8 cellular contexts compared by ENCODE assay signal in the genomic region with DNA sequence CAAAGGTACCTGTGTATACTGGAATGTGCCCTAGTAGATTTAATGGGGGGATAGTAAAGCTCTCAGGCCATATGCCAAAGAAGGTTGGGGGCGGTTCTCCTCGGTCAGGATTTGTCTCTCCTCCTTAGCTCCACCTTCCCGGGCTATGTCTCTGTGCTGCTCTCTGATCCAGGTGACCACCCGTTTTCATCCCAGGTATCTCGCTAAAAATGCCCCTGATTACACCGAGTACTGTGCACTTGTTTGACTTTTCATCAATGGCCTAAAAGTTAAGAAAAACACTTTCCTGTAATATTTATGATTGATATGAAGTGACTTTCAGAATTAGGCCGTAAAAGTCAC. TPM values are rescaled to one million over a fixed set of nuclear protein-coding genes. Genes with fewer than 3 reads are reported as not detected.
DNase-seq lines count a peak whose midpoint lies in the region; ATAC-seq and TF ChIP-seq lines count a peak whose summit lies in the region.

No MANE protein-coding gene starts in this region.

- H3K4me3 Mint-ChIP-seq in activated B cell treated with CpG ODN at 0.5 μM for 24 hours: peak overlapping the region; percentile 98
- H3K4me3 Mint-ChIP-seq in stimulated activated effector memory CD8-positive, alpha-beta T cell treated with anti-CD3 and anti-CD28 coated beads, Interleukin-12 subunit alpha, Interleukin-12 subunit beta, amount 100 ng/mL, for 72 hours: peak overlapping the region; percentile 94

- no peaks in the 10 kb centered on the region for H3K27me3 Mint-ChIP-seq in activated B cell treated with CpG ODN at 0.5 μM for 24 hours

- H3K4me3 ChIP-seq in AG04449 (ENCODE audit: low read depth, low read length) (peak overlapping the region; percentile 93), HAP-1 (peak overlapping the region; percentile 95), iPS-11a (ENCODE audit: low read depth, low read length) (peak overlapping the region; percentile 95)

- no peaks in the 10 kb centered on the region for H3K9me3 Mint-ChIP-seq in activated B cell treated with CpG ODN at 0.5 μM for 24 hours
- no peaks in the 10 kb centered on the region for H3K9me3 Mint-ChIP-seq in stimulated activated effector memory CD8-positive, alpha-beta T cell treated with anti-CD3 and anti-CD28 coated beads, Interleukin-12 subunit alpha, Interleukin-12 subunit beta, amount 100 ng/mL, for 72 hours

- peaks cover 65% of the 10 kb centered on the region for H3K36me3 ChIP-seq in HAP-1 (replicated peaks)

- H3K36me3 Mint-ChIP-seq in activated B cell treated with CpG ODN at 0.5 μM for 24 hours (ENCODE audit: low read depth): peaks cover 70% of the 10 kb centered on the region
- H3K36me3 Mint-ChIP-seq in stimulated activated effector memory CD8-positive, alpha-beta T cell treated with anti-CD3 and anti-CD28 coated beads, Interleukin-12 subunit alpha, Interleukin-12 subunit beta, amount 100 ng/mL, for 72 hours: peaks cover 96% of the 10 kb centered on the region

- CTCF ChIA-PET in AG04449 (lab: Yijun Ruan, JAX): no interaction called here
- CTCF ChIA-PET in activated B cell treated with CpG ODN at 0.5 μM for 24 hours (lab: Charles Lee): no interaction called here

- H3K4me1 Mint-ChIP-seq in activated B cell treated with CpG ODN at 0.5 μM for 24 hours: peaks cover 41% of the 10 kb centered on the region
- H3K4me1 Mint-ChIP-seq in stimulated activated effector memory CD8-positive, alpha-beta T cell treated with anti-CD3 and anti-CD28 coated beads, Interleukin-12 subunit alpha, Interleukin-12 subunit beta, amount 100 ng/mL, for 72 hours: peaks cover 60% of the 10 kb centered on the region

- no peaks in the 10 kb centered on the region for H3K9me3 ChIP-seq in HAP-1

- intact Hi-C loops in activated B cell treated with CpG ODN at 0.5 μM for 24 hours (cut with micrococcal nuclease): loop anchor here (5.0 kb wide), 1 partner anchor 1260 kb away; no protein-coding TSS in a partner anchor

- DNase-seq in AG04449 (ENCODE audit: low read depth, low spot score) (no peak), HAP-1 (ENCODE audit: low spot score in 2 of 2) (peak; percentile 28 to 53), activated B cell treated with CpG ODN at 0.5 μM for 24 hours (no peak), NCI-H774 (lab: John Stamatoyannopoulos, UW) (no peak), NCI-H2107 (lab: John Stamatoyannopoulos, UW) (no peak), C1 segment of cervical spinal cord (lab: John Stamatoyannopoulos, UW) (no peak)
- no peak for DNase-seq in stimulated activated effector memory CD8-positive, alpha-beta T cell treated with anti-CD3 and anti-CD28 coated beads, Interleukin-12 subunit alpha, Interleukin-12 subunit beta, amount 100 ng/mL, for 72 hours (ENCODE audit: low spot score in 2 of 2)

- 0 out of 2 replicates have a peak, but pooled peaks cover 7% of the 10 kb centered on the region for H3K4me1 ChIP-seq in HAP-1

- TF ChIP-seq CTCF in AG04449 (IDR thresholded peaks at IDR 0.05; ENCODE audit: insufficient read depth, low read length, missing control alignments): no peak
- no peak for TF ChIP-seq CTCF in activated B cell treated with CpG ODN at 0.5 μM for 24 hours (IDR thresholded peaks at IDR 0.05)

- H3K27me3 ChIP-seq in HAP-1 (ENCODE audit: low read depth): no peaks in the 10 kb centered on the region

- in situ Hi-C loops in HAP-1 (cut with MboI; ENCODE audit: low sequenced_read_pairs): no loop called here

- H3K27ac Mint-ChIP-seq in activated B cell treated with CpG ODN at 0.5 μM for 24 hours: peak overlapping the region; percentile 42
- peak overlapping the region; percentile 95 for H3K27ac Mint-ChIP-seq in stimulated activated effector memory CD8-positive, alpha-beta T cell treated with anti-CD3 and anti-CD28 coated beads, Interleukin-12 subunit alpha, Interleukin-12 subunit beta, amount 100 ng/mL, for 72 hours

- no peak for ATAC-seq in activated B cell treated with CpG ODN at 0.5 μM for 24 hours (ENCODE audit: low read depth)
- ATAC-seq in stimulated activated effector memory CD8-positive, alpha-beta T cell treated with anti-CD3 and anti-CD28 coated beads, Interleukin-12 subunit alpha, Interleukin-12 subunit beta, amount 100 ng/mL, for 72 hours: no peak

- POLR2A ChIA-PET in AG04449 (lab: Yijun Ruan, JAX): no interaction called here
- POLR2A ChIA-PET in activated B cell treated with CpG ODN at 0.5 μM for 24 hours (lab: Charles Lee): interaction anchor here (0.6 to 2.0 kb wide), 2 partner anchors 9 to 73 kb away, joined by 5 to 8 read pairs; no protein-coding TSS in a partner anchor

RNA-seq across cellular contexts. Expression of gene NDUFS6, which starts 0.7 kb away (rescaled TPM):
- 22.5 and 25.7 TPM in 2 replicates for total RNA-seq in activated B cell treated with CpG ODN at 0.5 μM for 24 hours

RNA-seq across cellular contexts. Expression of gene MRPL36, which starts 2.3 kb away (rescaled TPM):
- total RNA-seq in activated B cell treated with CpG ODN at 0.5 μM for 24 hours: 28.7 and 32.8 TPM in 2 replicates

Comparison
In these comparisons a context has a peak if more than half of its experiments do, and no peak if none do; other contexts are left out.
1. DNase-seq: peak in HAP-1 (2 of 2); none in AG04449 (single experiment), activated B cell treated with CpG ODN at 0.5 μM for 24 hours (single experiment), stimulated activated effector memory CD8-positive, alpha-beta T cell treated with anti-CD3 and anti-CD28 coated beads, Interleukin-12 subunit alpha, Interleukin-12 subunit beta, amount 100 ng/mL, for 72 hours (0 of 2), NCI-H774 (single experiment), NCI-H2107 (single experiment) and C1 segment of cervical spinal cord (0 of 14).
2. Peak in every context shown above with its lines, with median percentiles within 50 percentile points of each other: H3K4me3 ChIP-seq.